ENCODE assay signal across 1 cellular context in the genomic region with DNA sequence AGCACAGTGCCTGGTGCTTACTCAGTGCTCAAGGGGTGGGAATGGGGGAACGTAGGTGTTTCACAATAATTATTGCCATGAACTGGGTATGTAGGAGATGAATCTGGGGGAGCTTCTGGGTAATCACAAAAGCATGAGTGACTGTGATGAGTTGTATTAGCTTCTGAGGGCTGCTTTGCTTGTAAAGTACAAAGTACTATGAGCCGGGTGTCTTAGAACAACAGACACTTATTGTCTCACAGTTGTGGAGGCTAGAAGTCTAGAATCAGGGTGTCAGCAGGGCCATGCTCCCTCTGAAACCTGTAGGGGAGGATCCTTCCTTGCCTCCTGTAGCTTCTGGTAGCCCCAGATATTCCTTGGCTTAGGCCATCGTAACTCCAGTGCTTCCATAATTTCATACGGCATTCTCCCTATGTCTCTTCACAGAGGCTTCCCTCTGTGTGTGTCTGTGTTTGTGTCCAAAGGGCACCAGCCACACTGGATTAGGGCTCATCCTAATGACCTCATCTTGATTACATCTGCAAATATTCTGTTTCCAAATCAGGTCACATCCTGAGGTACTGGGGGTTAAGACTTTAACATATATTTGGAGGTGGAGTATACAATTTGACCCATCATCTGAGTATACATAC.
TF ChIP-seq lines count a peak whose summit lies in the region.

No MANE protein-coding gene starts in this region.

TF ChIP-seq in GM23338, 12 proteins besides CTCF, POLR2A, EP300 and RAD21 (continued from another document):
- TF ChIP-seq, protein P1, sequence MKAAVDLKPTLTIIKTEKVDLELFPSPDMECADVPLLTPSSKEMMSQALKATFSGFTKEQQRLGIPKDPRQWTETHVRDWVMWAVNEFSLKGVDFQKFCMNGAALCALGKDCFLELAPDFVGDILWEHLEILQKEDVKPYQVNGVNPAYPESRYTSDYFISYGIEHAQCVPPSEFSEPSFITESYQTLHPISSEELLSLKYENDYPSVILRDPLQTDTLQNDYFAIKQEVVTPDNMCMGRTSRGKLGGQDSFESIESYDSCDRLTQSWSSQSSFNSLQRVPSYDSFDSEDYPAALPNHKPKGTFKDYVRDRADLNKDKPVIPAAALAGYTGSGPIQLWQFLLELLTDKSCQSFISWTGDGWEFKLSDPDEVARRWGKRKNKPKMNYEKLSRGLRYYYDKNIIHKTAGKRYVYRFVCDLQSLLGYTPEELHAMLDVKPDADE (IDR thresholded peaks at IDR 0.05): no peak
- TF ChIP-seq CREB1 (CRISPR knock-in tag; IDR thresholded peaks at IDR 0.05; ENCODE audit: low read depth) (no peak), EZH2 (IDR thresholded peaks at IDR 0.05; ENCODE audit: low read depth, unreplicated experiment) (no peak), ZNF114 (CRISPR knock-in tag; IDR thresholded peaks at IDR 0.05) (no peak), JUNB (IDR thresholded peaks at IDR 0.05; ENCODE audit: unreplicated experiment) (no peak)
- TF ChIP-seq, protein P2, sequence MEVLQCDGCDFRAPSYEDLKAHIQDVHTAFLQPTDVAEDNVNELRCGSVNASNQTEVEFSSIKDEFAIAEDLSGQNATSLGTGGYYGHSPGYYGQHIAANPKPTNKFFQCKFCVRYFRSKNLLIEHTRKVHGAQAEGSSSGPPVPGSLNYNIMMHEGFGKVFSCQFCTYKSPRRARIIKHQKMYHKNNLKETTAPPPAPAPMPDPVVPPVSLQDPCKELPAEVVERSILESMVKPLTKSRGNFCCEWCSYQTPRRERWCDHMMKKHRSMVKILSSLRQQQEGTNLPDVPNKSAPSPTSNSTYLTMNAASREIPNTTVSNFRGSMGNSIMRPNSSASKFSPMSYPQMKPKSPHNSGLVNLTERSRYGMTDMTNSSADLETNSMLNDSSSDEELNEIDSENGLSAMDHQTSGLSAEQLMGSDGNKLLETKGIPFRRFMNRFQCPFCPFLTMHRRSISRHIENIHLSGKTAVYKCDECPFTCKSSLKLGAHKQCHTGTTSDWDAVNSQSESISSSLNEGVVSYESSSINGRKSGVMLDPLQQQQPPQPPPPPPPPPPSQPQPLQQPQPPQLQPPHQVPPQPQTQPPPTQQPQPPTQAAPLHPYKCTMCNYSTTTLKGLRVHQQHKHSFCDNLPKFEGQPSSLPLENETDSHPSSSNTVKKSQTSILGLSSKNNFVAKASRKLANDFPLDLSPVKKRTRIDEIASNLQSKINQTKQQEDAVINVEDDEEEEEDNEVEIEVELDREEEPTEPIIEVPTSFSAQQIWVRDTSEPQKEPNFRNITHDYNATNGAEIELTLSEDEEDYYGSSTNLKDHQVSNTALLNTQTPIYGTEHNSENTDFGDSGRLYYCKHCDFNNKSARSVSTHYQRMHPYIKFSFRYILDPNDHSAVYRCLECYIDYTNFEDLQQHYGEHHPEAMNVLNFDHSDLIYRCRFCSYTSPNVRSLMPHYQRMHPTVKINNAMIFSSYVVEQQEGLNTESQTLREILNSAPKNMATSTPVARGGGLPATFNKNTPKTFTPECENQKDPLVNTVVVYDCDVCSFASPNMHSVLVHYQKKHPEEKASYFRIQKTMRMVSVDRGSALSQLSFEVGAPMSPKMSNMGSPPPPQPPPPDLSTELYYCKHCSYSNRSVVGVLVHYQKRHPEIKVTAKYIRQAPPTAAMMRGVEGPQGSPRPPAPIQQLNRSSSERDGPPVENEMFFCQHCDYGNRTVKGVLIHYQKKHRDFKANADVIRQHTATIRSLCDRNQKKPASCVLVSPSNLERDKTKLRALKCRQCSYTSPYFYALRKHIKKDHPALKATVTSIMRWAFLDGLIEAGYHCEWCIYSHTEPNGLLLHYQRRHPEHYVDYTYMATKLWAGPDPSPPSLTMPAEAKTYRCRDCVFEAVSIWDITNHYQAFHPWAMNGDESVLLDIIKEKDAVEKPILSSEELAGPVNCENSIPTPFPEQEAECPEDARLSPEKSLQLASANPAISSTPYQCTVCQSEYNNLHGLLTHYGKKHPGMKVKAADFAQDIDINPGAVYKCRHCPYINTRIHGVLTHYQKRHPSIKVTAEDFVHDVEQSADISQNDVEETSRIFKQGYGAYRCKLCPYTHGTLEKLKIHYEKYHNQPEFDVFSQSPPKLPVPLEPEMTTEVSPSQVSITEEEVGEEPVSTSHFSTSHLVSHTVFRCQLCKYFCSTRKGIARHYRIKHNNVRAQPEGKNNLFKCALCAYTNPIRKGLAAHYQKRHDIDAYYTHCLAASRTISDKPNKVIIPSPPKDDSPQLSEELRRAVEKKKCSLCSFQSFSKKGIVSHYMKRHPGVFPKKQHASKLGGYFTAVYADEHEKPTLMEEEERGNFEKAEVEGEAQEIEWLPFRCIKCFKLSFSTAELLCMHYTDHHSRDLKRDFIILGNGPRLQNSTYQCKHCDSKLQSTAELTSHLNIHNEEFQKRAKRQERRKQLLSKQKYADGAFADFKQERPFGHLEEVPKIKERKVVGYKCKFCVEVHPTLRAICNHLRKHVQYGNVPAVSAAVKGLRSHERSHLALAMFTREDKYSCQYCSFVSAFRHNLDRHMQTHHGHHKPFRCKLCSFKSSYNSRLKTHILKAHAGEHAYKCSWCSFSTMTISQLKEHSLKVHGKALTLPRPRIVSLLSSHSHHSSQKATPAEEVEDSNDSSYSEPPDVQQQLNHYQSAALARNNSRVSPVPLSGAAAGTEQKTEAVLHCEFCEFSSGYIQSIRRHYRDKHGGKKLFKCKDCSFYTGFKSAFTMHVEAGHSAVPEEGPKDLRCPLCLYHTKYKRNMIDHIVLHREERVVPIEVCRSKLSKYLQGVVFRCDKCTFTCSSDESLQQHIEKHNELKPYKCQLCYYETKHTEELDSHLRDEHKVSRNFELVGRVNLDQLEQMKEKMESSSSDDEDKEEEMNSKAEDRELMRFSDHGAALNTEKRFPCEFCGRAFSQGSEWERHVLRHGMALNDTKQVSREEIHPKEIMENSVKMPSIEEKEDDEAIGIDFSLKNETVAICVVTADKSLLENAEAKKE (CRISPR knock-in tag; IDR thresholded peaks at IDR 0.05): no peak
